In genomic region chr2:20635698-20636584, GRCh38 we compare ENCODE assay signal across 8 cellular contexts. TPM values are rescaled to one million over a fixed set of nuclear protein-coding genes. Genes with fewer than 3 reads are reported as not detected.
A peak's percentile ranks its signal among the peaks of the same experiment; 100 is the strongest.
DNase-seq lines count a peak whose midpoint lies in the region; ATAC-seq and TF ChIP-seq lines count a peak whose summit lies in the region.

No MANE protein-coding gene starts in this region.

- H3K27ac Mint-ChIP-seq in neural crest cell (ENCODE audit: unreplicated experiment) = peak overlapping the region; percentile 81

- H3K27me3 ChIP-seq in foreskin keratinocyte = no peaks in the 10 kb centered on the region

- peak; percentile 85 for DNase-seq in GM19238 (ENCODE audit: insufficient read length, low spot score)
- DNase-seq in NCI-H748 treated with DMSO at 0.1 percent for 48 hours (lab: John Stamatoyannopoulos, UW) = peak; percentile 54
- no peak for DNase-seq in activated T-cell treated with anti-CD3 and anti-CD28 coated beads, Interleukin-2, amount 50 U/mL, for 4 hours
- peak in 1 of 2 donors; percentile 22 for DNase-seq in foreskin keratinocyte
- peak; percentile 95 for DNase-seq in neural crest cell (ENCODE audit: low read depth, low spot score)
- DNase-seq in ureter (ENCODE audit: low spot score) = peak; percentile 92

- H3K27me3 Mint-ChIP-seq in activated T-cell treated with anti-CD3 and anti-CD28 coated beads, Interleukin-2, amount 50 U/mL, for 4 hours (ENCODE audit: low read depth) = no peaks in the 10 kb centered on the region
- H3K27me3 Mint-ChIP-seq in neural crest cell (ENCODE audit: low read depth) = no peaks in the 10 kb centered on the region

- TF ChIP-seq CTCF in C4-2B (conservative IDR thresholded peaks at IDR 0.05) = peak; percentile 81
- TF ChIP-seq CTCF in foreskin keratinocyte (conservative IDR thresholded peaks at IDR 0.05) = peak; percentile 96
- peak; percentile 99 for TF ChIP-seq CTCF in neural crest cell (conservative IDR thresholded peaks at IDR 0.05)

- H3K4me1 Mint-ChIP-seq in activated T-cell treated with anti-CD3 and anti-CD28 coated beads, Interleukin-2, amount 50 U/mL, for 4 hours (ENCODE audit: low read depth) = no peaks in the 10 kb centered on the region
- H3K4me1 Mint-ChIP-seq in neural crest cell = peaks cover 15% of the 10 kb centered on the region

- H3K4me1 ChIP-seq in foreskin keratinocyte = peaks cover 19% of the 10 kb centered on the region

- no peaks in the 10 kb centered on the region for H3K9me3 Mint-ChIP-seq in activated T-cell treated with anti-CD3 and anti-CD28 coated beads, Interleukin-2, amount 50 U/mL, for 4 hours
- H3K9me3 Mint-ChIP-seq in neural crest cell = no peaks in the 10 kb centered on the region

- no peak overlapping the region for H3K4me3 Mint-ChIP-seq in activated T-cell treated with anti-CD3 and anti-CD28 coated beads, Interleukin-2, amount 50 U/mL, for 4 hours
- no peak overlapping the region for H3K4me3 Mint-ChIP-seq in neural crest cell

- H3K27ac ChIP-seq in C4-2B (0 out of 2 replicates have a peak overlapping the region, but pooled peaks have one; percentile 5), foreskin keratinocyte (no peak overlapping the region)

- peak; percentile 79 for ATAC-seq in HG03432 (IDR thresholded peaks at IDR 0.05; ENCODE audit: unreplicated experiment)
- peak; percentile 71 to 80 for ATAC-seq in activated T-cell treated with anti-CD3 and anti-CD28 coated beads, Interleukin-2, amount 50 U/mL, for 4 hours
- ATAC-seq in foreskin keratinocyte = peak; percentile 86

- peaks cover 23% of the 10 kb centered on the region for H3K36me3 Mint-ChIP-seq in activated T-cell treated with anti-CD3 and anti-CD28 coated beads, Interleukin-2, amount 50 U/mL, for 4 hours (ENCODE audit: insufficient read depth)
- no peaks in the 10 kb centered on the region for H3K36me3 Mint-ChIP-seq in neural crest cell (ENCODE audit: low read depth)

RNA-seq across cellular contexts. Expression of gene HS1BP3, which starts 15.0 kb away (rescaled TPM):
- 1 to 10 TPM; 6.0 to 6.7 (median 6.3) TPM for total RNA-seq in activated T-cell treated with anti-CD3 and anti-CD28 coated beads, Interleukin-2, amount 50 U/mL, for 4 hours
- 21.0 and 23.8 TPM in 2 replicates for total RNA-seq in foreskin keratinocyte
- polyA plus RNA-seq in foreskin keratinocyte = 21.8 and 23.1 TPM in 2 replicates
- total RNA-seq in neural crest cell = 19.4 and 19.6 TPM in 2 replicates
- 37.9 TPM for total RNA-seq in ureter

RNA-seq across cellular contexts. Expression of gene GDF7, which starts 31.0 kb away (rescaled TPM):
- under 1 TPM in 2 of 3 donors, not detected in 1; 0.03 to 0.05 TPM for total RNA-seq in activated T-cell treated with anti-CD3 and anti-CD28 coated beads, Interleukin-2, amount 50 U/mL, for 4 hours
- total RNA-seq in foreskin keratinocyte (not detected in 2 replicates), neural crest cell (0.36 and 0.40 TPM in 2 replicates), ureter (11.0 TPM)
- polyA plus RNA-seq in foreskin keratinocyte = not detected in 2 replicates
